10 cellular contexts compared by ENCODE assay signal in the genomic region with DNA sequence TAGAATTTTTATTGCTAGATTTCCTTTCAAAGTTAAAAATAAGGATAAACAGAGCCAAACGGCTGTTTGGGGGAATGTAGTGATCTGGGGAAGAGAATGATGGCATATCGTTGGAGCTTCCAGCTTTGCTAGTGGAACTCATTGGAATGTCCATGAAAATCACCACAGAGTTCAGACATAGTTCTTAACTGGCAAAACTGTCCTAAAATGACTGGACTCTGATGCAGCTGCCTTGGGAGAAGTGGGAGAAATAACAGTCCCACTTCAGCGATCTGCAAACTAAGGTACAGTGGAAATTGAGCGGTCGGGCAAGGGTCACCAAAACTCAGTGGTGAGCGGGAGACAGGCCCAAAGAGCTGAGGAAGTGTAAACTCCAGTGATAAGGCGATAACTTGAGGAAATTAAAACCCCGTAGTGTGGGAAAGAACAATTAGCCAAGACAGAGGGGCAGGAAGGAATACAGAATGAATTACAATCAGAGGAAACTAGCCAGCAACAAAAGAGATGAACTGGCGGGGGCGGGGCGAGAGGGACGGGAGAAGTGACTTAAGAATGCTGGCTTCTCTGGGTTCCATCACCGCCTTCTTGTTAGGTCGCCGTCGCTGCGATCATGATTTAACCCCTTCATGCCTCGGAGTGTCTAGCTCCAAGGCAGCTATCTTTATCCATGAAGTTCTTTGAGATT.
DNase-seq lines count a peak whose midpoint lies in the region; ATAC-seq, FAIRE-seq and TF ChIP-seq lines count a peak whose summit lies in the region.
"Had no signal": no experiment of that assay in that cellular context is flagged by ENCODE, and none has a peak within 500 bp of the region (broad histone marks: within the 10 kb centered on the region; RNA-seq: fewer than 3 reads in every experiment).

No MANE protein-coding gene starts in this region.

- no peak for ATAC-seq in activated naive CD8-positive, alpha-beta T cell treated with anti-CD3 and anti-CD28 coated beads, Interleukin-2, amount 50 U/mL, for 24 hours
- no peak for ATAC-seq in lung (ENCODE audit: insufficient read depth, low FRiP score)
- peak; percentile 51 for ATAC-seq in aorta (ENCODE audit: low FRiP score)
- ATAC-seq in HG03432 (IDR thresholded peaks at IDR 0.05; ENCODE audit: unreplicated experiment), result no peak

- peaks cover 5% of the 10 kb centered on the region for H3K4me1 Mint-ChIP-seq in activated naive CD8-positive, alpha-beta T cell treated with anti-CD3 and anti-CD28 coated beads, Interleukin-2, amount 50 U/mL, for 24 hours
- H3K4me1 Mint-ChIP-seq in activated naive CD8-positive, alpha-beta T cell treated with anti-CD3 and anti-CD28 coated beads for 36 hours, result peaks cover 10% of the 10 kb centered on the region
- H3K4me1 Mint-ChIP-seq: B cell had no signal

- DNase-seq in activated naive CD8-positive, alpha-beta T cell treated with anti-CD3 and anti-CD28 coated beads, Interleukin-2, amount 50 U/mL, for 24 hours, result peak; percentile 5
- no peak for DNase-seq in activated naive CD8-positive, alpha-beta T cell treated with anti-CD3 and anti-CD28 coated beads for 36 hours
- DNase-seq in epithelial cell of proximal tubule (ENCODE audit: low read depth) (no peak), lung (ENCODE audit: low spot score) (no peak), aorta (peak; percentile 69 to 84), GM19239 (ENCODE audit: insufficient read length, low spot score) (no peak), CD1c-positive myeloid dendritic cell (ENCODE audit: extremely low spot score) (no peak)

- H3K4me1 ChIP-seq in lung (ENCODE audit: control insufficient read depth in 2 of 2, insufficient read depth in 2 of 2, low read length in 2 of 2) (peaks cover 9 to 16% of the 10 kb centered on the region in 2 donors), aorta (ENCODE audit: control insufficient read depth in 1 of 2, insufficient read depth in 2 of 2, low read length in 2 of 2) (peaks cover 7 to 15% of the 10 kb centered on the region in 2 donors)

- no peak overlapping the region for H3K27ac Mint-ChIP-seq in activated naive CD8-positive, alpha-beta T cell treated with anti-CD3 and anti-CD28 coated beads, Interleukin-2, amount 50 U/mL, for 24 hours
- no peak overlapping the region for H3K27ac Mint-ChIP-seq in activated naive CD8-positive, alpha-beta T cell treated with anti-CD3 and anti-CD28 coated beads for 36 hours
- H3K27ac Mint-ChIP-seq: B cell; dendritic cell treated with granulocyte-macrophage colony-stimulating factor and Interleukin-4, amounts not matched to agents 40 ng/mL and 50 ng/mL, for 4 days had no signal

- no peak for FAIRE-seq in GM19239 (lab: Jason Lieb, UNC)

- H3K27ac ChIP-seq in lung (ENCODE audit: low read depth in 1 of 2, low read length in 1 of 2), result peak overlapping the region; percentile 78 to 81
- H3K27ac ChIP-seq in aorta (ENCODE audit: low read depth in 1 of 2, low read length in 2 of 2), result peak overlapping the region; percentile 32 to 63

- intact Hi-C loops in aorta (cut with DNase I), result loop anchor here in 1 of 2 donors (5.0 kb wide), 1 partner anchor 90 kb away; the partner anchor contains the start of gene ARHGAP29

- H3K27me3 ChIP-seq in lung (ENCODE audit: control insufficient read depth, insufficient read depth) (no peaks in the 10 kb centered on the region), aorta (ENCODE audit: control insufficient read depth in 1 of 2, insufficient read depth in 2 of 2, low read length in 1 of 2) (no peaks in the 10 kb centered on the region)

- no peaks in the 10 kb centered on the region for H3K36me3 ChIP-seq in lung (ENCODE audit: control insufficient read depth in 2 of 2, insufficient read depth in 2 of 2, low read length in 2 of 2)
- no peaks in the 10 kb centered on the region for H3K36me3 ChIP-seq in aorta (ENCODE audit: control insufficient read depth in 1 of 2, insufficient read depth in 2 of 2, low read length in 1 of 2)

- peak overlapping the region; percentile 29 for H3K4me3 ChIP-seq in epithelial cell of proximal tubule (ENCODE audit: low read depth, low read length)
- no peak overlapping the region for H3K4me3 ChIP-seq in lung
- no peak overlapping the region for H3K4me3 ChIP-seq in aorta (ENCODE audit: low read length in 2 of 2)

- H3K9me3 ChIP-seq in lung (ENCODE audit: control insufficient read depth in 2 of 2, insufficient read depth in 1 of 2, low read length in 1 of 2) (no peaks in the 10 kb centered on the region), aorta (ENCODE audit: control insufficient read depth, low read length) (no peaks in the 10 kb centered on the region)

- no peak overlapping the region for H3K4me3 Mint-ChIP-seq in activated naive CD8-positive, alpha-beta T cell treated with anti-CD3 and anti-CD28 coated beads, Interleukin-2, amount 50 U/mL, for 24 hours
- no peak overlapping the region for H3K4me3 Mint-ChIP-seq in activated naive CD8-positive, alpha-beta T cell treated with anti-CD3 and anti-CD28 coated beads for 36 hours
- H3K4me3 Mint-ChIP-seq: B cell; dendritic cell treated with granulocyte-macrophage colony-stimulating factor and Interleukin-4, amounts not matched to agents 40 ng/mL and 50 ng/mL, for 4 days had no signal

- TF ChIP-seq CTCF in epithelial cell of proximal tubule (conservative IDR thresholded peaks at IDR 0.05; ENCODE audit: low read depth, low read length), result no peak
- no peak for TF ChIP-seq CTCF in lung (IDR thresholded peaks at IDR 0.05; ENCODE audit: control extremely low read depth, extremely low read depth)

- WGBS in lung, 2 donors, result 23 to 25% methylated on average over 18 of the region's 18 CpGs
- 11% methylated on average over 18 of the region's 18 CpGs for WGBS in aorta, 2 donors

- H3K27me3 Mint-ChIP-seq in activated naive CD8-positive, alpha-beta T cell treated with anti-CD3 and anti-CD28 coated beads, Interleukin-2, amount 50 U/mL, for 24 hours, result peaks cover 38% of the 10 kb centered on the region
- H3K27me3 Mint-ChIP-seq in activated naive CD8-positive, alpha-beta T cell treated with anti-CD3 and anti-CD28 coated beads for 36 hours, result peaks cover 45% of the 10 kb centered on the region

- no peaks in the 10 kb centered on the region for H3K36me3 Mint-ChIP-seq in activated naive CD8-positive, alpha-beta T cell treated with anti-CD3 and anti-CD28 coated beads, Interleukin-2, amount 50 U/mL, for 24 hours (ENCODE audit: low read depth)
- H3K36me3 Mint-ChIP-seq in activated naive CD8-positive, alpha-beta T cell treated with anti-CD3 and anti-CD28 coated beads for 36 hours, result no peaks in the 10 kb centered on the region

- H3K9me3 Mint-ChIP-seq in activated naive CD8-positive, alpha-beta T cell treated with anti-CD3 and anti-CD28 coated beads, Interleukin-2, amount 50 U/mL, for 24 hours, result no peaks in the 10 kb centered on the region
- H3K9me3 Mint-ChIP-seq in activated naive CD8-positive, alpha-beta T cell treated with anti-CD3 and anti-CD28 coated beads for 36 hours, result no peaks in the 10 kb centered on the region
- H3K9me3 Mint-ChIP-seq: dendritic cell treated with granulocyte-macrophage colony-stimulating factor and Interleukin-4, amounts not matched to agents 40 ng/mL and 50 ng/mL, for 4 days had no signal

Comparison
In these comparisons a context has a peak if more than half of its experiments do, and no peak if none do; other contexts are left out.
1. DNase-seq: peak in activated naive CD8-positive, alpha-beta T cell treated with anti-CD3 and anti-CD28 coated beads, Interleukin-2, amount 50 U/mL, for 24 hours (single experiment) and aorta (2 of 2); none in activated naive CD8-positive, alpha-beta T cell treated with anti-CD3 and anti-CD28 coated beads for 36 hours (single experiment), epithelial cell of proximal tubule (single experiment), lung (single experiment), GM19239 (single experiment) and CD1c-positive myeloid dendritic cell (single experiment).